In the genomic region with DNA sequence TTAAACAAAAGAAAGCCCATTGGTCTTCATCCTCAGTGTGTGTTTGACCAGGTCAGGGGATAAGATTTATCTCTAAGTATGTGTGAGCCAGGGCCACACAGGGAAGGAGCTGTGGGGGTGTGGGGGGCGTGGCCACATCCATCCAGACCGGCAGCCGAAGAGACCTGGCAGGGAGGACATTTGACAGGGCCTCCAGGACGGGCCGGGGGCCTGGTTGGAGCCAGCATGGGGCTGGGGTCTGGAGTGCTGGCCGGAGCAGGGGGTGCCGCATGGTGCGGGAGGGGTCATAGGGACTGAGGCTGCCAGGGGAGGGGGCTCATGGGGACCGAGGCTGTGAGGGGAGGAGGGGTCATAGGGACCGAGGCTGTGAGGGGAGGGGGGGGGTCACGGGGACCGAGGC, we compare ENCODE assay signal across 24 cellular contexts. TPM values are rescaled to one million over a fixed set of nuclear protein-coding genes. Genes with fewer than 3 reads are reported as not detected.
DNase-seq lines count a peak whose midpoint lies in the region; ATAC-seq, FAIRE-seq and TF ChIP-seq lines count a peak whose summit lies in the region.
"Had no signal": no experiment of that assay in that cellular context is flagged by ENCODE, and none has a peak within 500 bp of the region (broad histone marks: within the 10 kb centered on the region; RNA-seq: fewer than 3 reads in every experiment).

No MANE protein-coding gene starts in this region.

- H3K27ac Mint-ChIP-seq in MCF 10A (ENCODE audit: low read depth, unreplicated experiment): peak overlapping the region; percentile 63
- no peak overlapping the region for H3K27ac Mint-ChIP-seq in stimulated activated naive CD8-positive, alpha-beta T cell treated with anti-CD3 and anti-CD28 coated beads, Interleukin-15, amount 100 ng/mL, for 72 hours
- no peak overlapping the region for H3K27ac Mint-ChIP-seq in activated CD8-positive, alpha-beta T cell treated with anti-CD3 and anti-CD28 coated beads for 36 hours
- H3K27ac Mint-ChIP-seq: CD4-positive, alpha-beta T cell; IgD-negative memory B cell had no signal

- H3K4me1 ChIP-seq in breast epithelium: no peaks in the 10 kb centered on the region
- no peaks in the 10 kb centered on the region for H3K4me1 ChIP-seq in kidney (ENCODE audit: control insufficient read depth in 1 of 2, insufficient read depth in 1 of 2, low read depth in 1 of 2, low read length in 2 of 2)
- H3K4me1 ChIP-seq: HAP-1 had no signal

- H3K9me3 ChIP-seq in breast epithelium (no peaks in the 10 kb centered on the region), kidney (ENCODE audit: control insufficient read depth in 1 of 2, low read length in 2 of 2) (no peaks in the 10 kb centered on the region)
- H3K9me3 ChIP-seq: BLaER1 treated with 17β-estradiol and CSF1 and Interleukin-3, amounts not matched to agents 10 nM and 100 nM; HAP-1; SJSA1 had no signal

- DNase-seq in MCF 10A (ENCODE audit: unreplicated experiment): no peak
- DNase-seq in breast epithelium (ENCODE audit: low spot score in 2 of 2): no peak
- DNase-seq in stimulated activated naive CD8-positive, alpha-beta T cell treated with anti-CD3 and anti-CD28 coated beads, Interleukin-15, amount 100 ng/mL, for 72 hours: no peak
- DNase-seq in stimulated activated naive CD8-positive, alpha-beta T cell treated with anti-CD3 and anti-CD28 coated beads, Interleukin-15, Interleukin-2, amounts not matched to agents 100 U/mL and 50 U/mL, for 24 hours: no peak
- DNase-seq in kidney: peak; percentile 66
- DNase-seq in activated CD8-positive, alpha-beta T cell treated with anti-CD3 and anti-CD28 coated beads for 36 hours: no peak
- DNase-seq in NCI-H1048 (lab: John Stamatoyannopoulos, UW): no peak
- DNase-seq: CD4-positive, alpha-beta T cell; GM23248; NCI-H1105; NCI-H1436 treated with DMSO at 0.1 percent for 48 hours; NCI-H2029; NCI-H446; NCI-H524 treated with DMSO at 0.1 percent for 48 hours; NCI-H82; NK-92 treated with Interleukin-12 subunit alpha and Interleukin-12 subunit beta, amount 100 ng/mL, for 24 hours; PC-3 had no signal

- H3K4me3 ChIP-seq in breast epithelium: no peak overlapping the region
- H3K4me3 ChIP-seq in kidney (ENCODE audit: low read length in 2 of 2): no peak overlapping the region
- H3K4me3 ChIP-seq: BLaER1 treated with 17β-estradiol and CSF1 and Interleukin-3, amounts not matched to agents 10 nM and 100 nM; GM23248; HAP-1; SJSA1 had no signal

- no peak overlapping the region for H3K4me3 Mint-ChIP-seq in MCF 10A (ENCODE audit: unreplicated experiment)
- no peak overlapping the region for H3K4me3 Mint-ChIP-seq in stimulated activated naive CD8-positive, alpha-beta T cell treated with anti-CD3 and anti-CD28 coated beads, Interleukin-15, amount 100 ng/mL, for 72 hours
- no peak overlapping the region for H3K4me3 Mint-ChIP-seq in activated CD8-positive, alpha-beta T cell treated with anti-CD3 and anti-CD28 coated beads for 36 hours
- H3K4me3 Mint-ChIP-seq: CD4-positive, alpha-beta T cell; IgD-negative memory B cell had no signal

- H3K36me3 ChIP-seq in breast epithelium: no peaks in the 10 kb centered on the region
- peaks cover 3 to 18% of the 10 kb centered on the region in 2 donors for H3K36me3 ChIP-seq in kidney (ENCODE audit: control insufficient read depth in 1 of 2, insufficient read depth in 2 of 2, low read length in 2 of 2)
- H3K36me3 ChIP-seq: HAP-1 had no signal

- BruUV-seq in MCF 10A (replicated peaks; lab: Mats Ljungman, UMichigan): no TSS peak

- H3K36me3 Mint-ChIP-seq in MCF 10A (ENCODE audit: insufficient read depth, unreplicated experiment): peaks cover 25% of the 10 kb centered on the region
- H3K36me3 Mint-ChIP-seq in activated CD8-positive, alpha-beta T cell treated with anti-CD3 and anti-CD28 coated beads for 36 hours (ENCODE audit: low read depth): no peaks in the 10 kb centered on the region
- H3K36me3 Mint-ChIP-seq: IgD-negative memory B cell had no signal

- no peak for TF ChIP-seq CTCF in MCF 10A (IDR thresholded peaks at IDR 0.05; ENCODE audit: unreplicated experiment)
- TF ChIP-seq CTCF in breast epithelium (IDR thresholded peaks at IDR 0.05): no peak
- TF ChIP-seq CTCF in kidney (IDR thresholded peaks at IDR 0.05; ENCODE audit: borderline replicate concordance, extremely low read depth, insufficient read depth): no peak
- TF ChIP-seq CTCF in activated CD8-positive, alpha-beta T cell treated with anti-CD3 and anti-CD28 coated beads for 36 hours (IDR thresholded peaks at IDR 0.05): no peak

- H3K9ac ChIP-seq in kidney (ENCODE audit: low read length in 2 of 2): no peak overlapping the region
- H3K9ac ChIP-seq: GM23248 had no signal

- intact Hi-C loops in MCF 10A (cut with micrococcal nuclease): no loop called here
- intact Hi-C loops in breast epithelium (cut with DNase I; ENCODE audit: low total_unique reads): no loop called here
- intact Hi-C loops in kidney (cut with DNase I): no loop called here
- intact Hi-C loops in activated CD8-positive, alpha-beta T cell treated with anti-CD3 and anti-CD28 coated beads for 36 hours (cut with micrococcal nuclease): no loop called here

- CTCF ChIA-PET in MCF 10A (lab: Yijun Ruan, JAX): interaction anchor here (1.1 to 3.0 kb wide), 3 partner anchors 10 to 29 kb away, joined by 3 to 14 read pairs (median 5); no protein-coding TSS in a partner anchor
- CTCF ChIA-PET in activated CD8-positive, alpha-beta T cell treated with anti-CD3 and anti-CD28 coated beads for 36 hours (lab: Charles Lee): interaction anchor here (1.0 kb wide), 1 partner anchor 12 kb away, joined by 4 read pairs; no protein-coding TSS in a partner anchor

- FAIRE-seq in kidney (lab: Jason Lieb, UNC): no peak
- FAIRE-seq: D721Med had no signal

- POLR2A ChIA-PET in MCF 10A (lab: Yijun Ruan, JAX): no interaction called here
- POLR2A ChIA-PET in activated CD8-positive, alpha-beta T cell treated with anti-CD3 and anti-CD28 coated beads for 36 hours (lab: Charles Lee): no interaction called here

- no peaks in the 10 kb centered on the region for H3K27me3 ChIP-seq in breast epithelium
- H3K27me3 ChIP-seq: SJSA1 had no signal

- H3K27ac ChIP-seq in breast epithelium (no peak overlapping the region), kidney (ENCODE audit: low read depth in 2 of 2, low read length in 2 of 2) (no peak overlapping the region)
- H3K27ac ChIP-seq: 22Rv1, GM23248, SJSA1 had no signal

- ATAC-seq in stimulated activated naive CD8-positive, alpha-beta T cell treated with anti-CD3 and anti-CD28 coated beads, Interleukin-15, amount 100 ng/mL, for 72 hours: peak; percentile 13
- no peak for ATAC-seq in stimulated activated naive CD8-positive, alpha-beta T cell treated with anti-CD3 and anti-CD28 coated beads, Interleukin-15, Interleukin-2, amounts not matched to agents 100 U/mL and 50 U/mL, for 24 hours
- ATAC-seq in activated CD8-positive, alpha-beta T cell treated with anti-CD3 and anti-CD28 coated beads for 36 hours: no peak
- no peak for ATAC-seq in GM18870 (IDR thresholded peaks at IDR 0.05; ENCODE audit: unreplicated experiment)
- ATAC-seq: PC-3 had no signal

- no peaks in the 10 kb centered on the region for H3K27me3 Mint-ChIP-seq in MCF 10A (ENCODE audit: insufficient read depth, unreplicated experiment)
- H3K27me3 Mint-ChIP-seq in stimulated activated naive CD8-positive, alpha-beta T cell treated with anti-CD3 and anti-CD28 coated beads, Interleukin-15, amount 100 ng/mL, for 72 hours: no peaks in the 10 kb centered on the region
- no peaks in the 10 kb centered on the region for H3K27me3 Mint-ChIP-seq in activated CD8-positive, alpha-beta T cell treated with anti-CD3 and anti-CD28 coated beads for 36 hours
- H3K27me3 Mint-ChIP-seq: CD4-positive, alpha-beta T cell; IgD-negative memory B cell had no signal

- H3K4me1 Mint-ChIP-seq in MCF 10A (ENCODE audit: insufficient read depth, unreplicated experiment): no peaks in the 10 kb centered on the region
- no peaks in the 10 kb centered on the region for H3K4me1 Mint-ChIP-seq in stimulated activated naive CD8-positive, alpha-beta T cell treated with anti-CD3 and anti-CD28 coated beads, Interleukin-15, amount 100 ng/mL, for 72 hours
- H3K4me1 Mint-ChIP-seq in activated CD8-positive, alpha-beta T cell treated with anti-CD3 and anti-CD28 coated beads for 36 hours (ENCODE audit: low read depth): no peaks in the 10 kb centered on the region
- H3K4me1 Mint-ChIP-seq: IgD-negative memory B cell had no signal

- H3K9me3 Mint-ChIP-seq in MCF 10A (ENCODE audit: unreplicated experiment): no peaks in the 10 kb centered on the region
- no peaks in the 10 kb centered on the region for H3K9me3 Mint-ChIP-seq in stimulated activated naive CD8-positive, alpha-beta T cell treated with anti-CD3 and anti-CD28 coated beads, Interleukin-15, amount 100 ng/mL, for 72 hours
- no peaks in the 10 kb centered on the region for H3K9me3 Mint-ChIP-seq in activated CD8-positive, alpha-beta T cell treated with anti-CD3 and anti-CD28 coated beads for 36 hours
- H3K9me3 Mint-ChIP-seq: CD4-positive, alpha-beta T cell; IgD-negative memory B cell had no signal

- no peak for TF ChIP-seq POLR2A in breast epithelium (IDR thresholded peaks at IDR 0.05)

RNA-seq across cellular contexts. Expression of gene GNA15, which starts 20.4 kb away (rescaled TPM):
- 32.9 and 47.1 TPM in 2 replicates for total RNA-seq in MCF 10A (2022)
- 10 to 100 TPM in 1 of 3 donors, 1 to 10 TPM in 2; 7.8 to 16.2 (median 8.5) TPM for total RNA-seq in breast epithelium
- total RNA-seq in kidney: 8.7 TPM
- polyA plus RNA-seq in kidney (ENCODE audit: insufficient read depth, low read depth, low replicate concordance): 1.7 TPM
- total RNA-seq in activated CD8-positive, alpha-beta T cell treated with anti-CD3 and anti-CD28 coated beads for 36 hours: 10 to 100 TPM; 44.1 to 45.5 TPM
- total RNA-seq: GM23248, PC-3 had no signal
- polyA plus RNA-seq: GM23248, IgD-negative memory B cell had no signal

RNA-seq across cellular contexts. Expression of gene GNA11, which starts 21.2 kb away (rescaled TPM):
- total RNA-seq in MCF 10A (2022) (40.9 and 48.1 TPM in 2 replicates), breast epithelium (10 to 100 TPM; 40.5 to 52.0 (median 42.3) TPM), kidney (69.4 TPM)
- 43.9 TPM for polyA plus RNA-seq in kidney (ENCODE audit: insufficient read depth, low read depth, low replicate concordance)
- total RNA-seq in activated CD8-positive, alpha-beta T cell treated with anti-CD3 and anti-CD28 coated beads for 36 hours: 1 to 10 TPM; 5.2 to 5.4 TPM

RNA-seq across cellular contexts. Expression of gene TLE5, which starts 53.1 kb away (rescaled TPM):
- 266 and 273 TPM in 2 replicates for total RNA-seq in MCF 10A (2022)
- 100 to 1,000 TPM; 329 to 407 (median 397) TPM for total RNA-seq in breast epithelium
- 526 TPM for total RNA-seq in kidney
- 580 TPM for polyA plus RNA-seq in kidney (ENCODE audit: insufficient read depth, low read depth, low replicate concordance)
- 100 to 1,000 TPM; 283 to 296 TPM for total RNA-seq in activated CD8-positive, alpha-beta T cell treated with anti-CD3 and anti-CD28 coated beads for 36 hours
